ENCODE assay signal across 12 cellular contexts in the genomic region with DNA sequence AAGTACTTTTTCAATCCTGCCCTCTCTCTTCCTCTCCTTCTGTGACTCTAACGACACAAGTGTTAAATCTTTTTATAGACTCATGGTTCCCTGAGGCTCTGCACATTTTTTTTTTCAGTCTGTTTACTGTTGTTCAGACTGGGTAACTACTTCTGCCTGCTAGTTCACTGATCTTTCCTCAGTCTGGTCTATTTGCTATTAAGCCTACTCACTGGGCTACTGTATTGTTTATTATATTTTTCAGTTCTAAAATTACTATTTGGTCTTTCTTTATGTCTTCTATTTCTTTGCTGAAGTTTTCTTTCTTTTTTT. TPM values are rescaled to one million over a fixed set of nuclear protein-coding genes. Genes with fewer than 3 reads are reported as not detected.
A peak's percentile ranks its signal among the peaks of the same experiment; 100 is the strongest.
DNase-seq lines count a peak whose midpoint lies in the region; ATAC-seq and TF ChIP-seq lines count a peak whose summit lies in the region.
"Had no signal": no experiment of that assay in that cellular context is flagged by ENCODE, and none has a peak within 500 bp of the region (broad histone marks: within the 10 kb centered on the region; RNA-seq: fewer than 3 reads in every experiment).

No MANE protein-coding gene starts in this region.

- no peaks in the 10 kb centered on the region for H3K9me3 Mint-ChIP-seq in CD4-positive, alpha-beta T cell
- H3K9me3 Mint-ChIP-seq in natural killer cell, result no peaks in the 10 kb centered on the region

- H3K9me2 ChIP-seq in Karpas-422 (replicated peaks; ENCODE audit: insufficient read depth, low read length), result no peaks in the 10 kb centered on the region

- H3K36me3 ChIP-seq in Karpas-422 (ENCODE audit: insufficient read depth, low read length), result peaks cover 4% of the 10 kb centered on the region; the same call in 1 of the 2 replicates

- no peaks in the 10 kb centered on the region for H3K36me3 Mint-ChIP-seq in CD4-positive, alpha-beta T cell (ENCODE audit: low read depth)
- H3K36me3 Mint-ChIP-seq in natural killer cell, result no peaks in the 10 kb centered on the region

- TF ChIP-seq CTCF in CD4-positive, alpha-beta T cell (IDR thresholded peaks at IDR 0.05), result no peak
- TF ChIP-seq CTCF in natural killer cell (IDR thresholded peaks at IDR 0.05) (no peak), GM10266 (IDR thresholded peaks at IDR 0.05; ENCODE audit: control insufficient read depth, insufficient read depth, low read depth, missing control alignments) (no peak)

- no peak overlapping the region for H2AFZ ChIP-seq in Karpas-422 (ENCODE audit: low read length)

- H3K9ac ChIP-seq in Karpas-422 (ENCODE audit: low read length), result no peak overlapping the region

- intact Hi-C loops in CD4-positive, alpha-beta T cell (cut with DNase I, micrococcal nuclease), result loop anchor here in 1 of 2 experiments (2.0 kb wide), 1 partner anchor 14 kb away; no protein-coding TSS in a partner anchor
- intact Hi-C loops in natural killer cell (cut with micrococcal nuclease), result no loop called here

- no peaks in the 10 kb centered on the region for H3K27me3 Mint-ChIP-seq in CD4-positive, alpha-beta T cell
- no peaks in the 10 kb centered on the region for H3K27me3 Mint-ChIP-seq in natural killer cell (ENCODE audit: low read depth in 2 of 2)

- H3K4me1 Mint-ChIP-seq in CD4-positive, alpha-beta T cell (ENCODE audit: low read depth), result peaks cover 88% of the 10 kb centered on the region
- H3K4me1 Mint-ChIP-seq in natural killer cell, result peaks cover 72 to 83% of the 10 kb centered on the region in 2 donors

- peak overlapping the region; percentile 16 for H3K27ac Mint-ChIP-seq in CD4-positive, alpha-beta T cell
- H3K27ac Mint-ChIP-seq in natural killer cell, result peak overlapping the region; percentile 88 to 91

- H3K4me2 ChIP-seq in Karpas-422 (ENCODE audit: low read depth, low read length, poor library complexity, severe bottlenecking), result no peak overlapping the region

- POLR2A ChIA-PET in CD4-positive, alpha-beta T cell (lab: Charles Lee), result interaction anchor here (1.2 kb wide), 1 partner anchor 27 kb away, joined by 3 read pairs; no protein-coding TSS in a partner anchor

- peaks cover 98% of the 10 kb centered on the region for H3K79me2 ChIP-seq in Karpas-422 (ENCODE audit: low read length)

- peaks cover 91% of the 10 kb centered on the region for H3K4me1 ChIP-seq in Karpas-422 (ENCODE audit: low read length)

- H3K4me3 ChIP-seq in Karpas-422 (ENCODE audit: low read length), result no peak overlapping the region

- DNase-seq in CD4-positive, alpha-beta T cell, result no peak
- DNase-seq in Karpas-422 (no peak), epithelial cell of prostate (ENCODE audit: low read depth, low spot score) (no peak), natural killer cell (no peak), NCI-H1694 (lab: John Stamatoyannopoulos, UW) (no peak), GM10266 (ENCODE audit: extremely low spot score) (no peak)
- DNase-seq: effector CD8-positive, alpha-beta T cell; hypothalamus; NCI-H2029; SIG-M5 had no signal

- CTCF ChIA-PET in CD4-positive, alpha-beta T cell (lab: Charles Lee), result interaction anchor here (0.7 to 1.0 kb wide), 3 partner anchors 13 to 35 kb away, joined by 3 read pairs; no protein-coding TSS in a partner anchor

- H3K4me3 Mint-ChIP-seq in CD4-positive, alpha-beta T cell, result no peak overlapping the region
- peak overlapping the region; percentile 53 for H3K4me3 Mint-ChIP-seq in natural killer cell

- no peak overlapping the region for H3K27ac ChIP-seq in CD4-positive, alpha-beta T cell (ENCODE audit: low read depth, low read length)
- peak overlapping the region; percentile 36 for H3K27ac ChIP-seq in Karpas-422 (ENCODE audit: low read length)
- peak overlapping the region; percentile 4 for H3K27ac ChIP-seq in epithelial cell of prostate

- H4K20me1 ChIP-seq in Karpas-422 (ENCODE audit: insufficient read depth, low read depth, low read length), result peaks cover 10% of the 10 kb centered on the region

- no peak for ATAC-seq in CD4-positive, alpha-beta T cell (ENCODE audit: poor library complexity)
- peak in 2 of 3 donors; percentile 46 to 53 for ATAC-seq in natural killer cell
- ATAC-seq in HG02798 (IDR thresholded peaks at IDR 0.05; ENCODE audit: poor library complexity, unreplicated experiment), result no peak
- ATAC-seq in GM18519 (IDR thresholded peaks at IDR 0.05; ENCODE audit: low FRiP score, unreplicated experiment), result no peak

- H3K27me3 ChIP-seq in CD4-positive, alpha-beta T cell (ENCODE audit: control insufficient read depth, insufficient read depth, low read length), result no peaks in the 10 kb centered on the region
- no peaks in the 10 kb centered on the region for H3K27me3 ChIP-seq in Karpas-422 (ENCODE audit: low read length)

- no peaks in the 10 kb centered on the region for H3K9me3 ChIP-seq in CD4-positive, alpha-beta T cell (ENCODE audit: control insufficient read depth, low read length)
- no peaks in the 10 kb centered on the region for H3K9me3 ChIP-seq in Karpas-422 (ENCODE audit: low read length)

RNA-seq across cellular contexts. Expression of gene PPP3R1, which starts 21.3 kb away (rescaled TPM):
- 10 to 100 TPM; 69.8 to 70.3 TPM for total RNA-seq in CD4-positive, alpha-beta T cell
- total RNA-seq in Karpas-422 (2014; rRNA removed; shearing (Covaris generic); ENCODE audit: low replicate concordance), result 24.1 and 55.9 TPM in 2 replicates
- total RNA-seq in natural killer cell, result 10 to 100 TPM; 77.8 to 86.2 (median 79.9) TPM

Comparison
In these comparisons a context has a peak if more than half of its experiments do, and no peak if none do; other contexts are left out.
1. ATAC-seq: peak in natural killer cell (2 of 3); none in CD4-positive, alpha-beta T cell (single experiment), HG02798 (single experiment) and GM18519 (single experiment).